In genomic region chr9:87683751-87684626, GRCh38 we compare ENCODE assay signal across 17 cellular contexts. TPM values are rescaled to one million over a fixed set of nuclear protein-coding genes. Genes with fewer than 3 reads are reported as not detected.
DNase-seq lines count a peak whose midpoint lies in the region; ATAC-seq, FAIRE-seq and TF ChIP-seq lines count a peak whose summit lies in the region.
"Had no signal": no experiment of that assay in that cellular context is flagged by ENCODE, and none has a peak within 500 bp of the region (broad histone marks: within the 10 kb centered on the region; RNA-seq: fewer than 3 reads in every experiment).

No MANE protein-coding gene starts in this region.

- no peak overlapping the region for H2BK5ac ChIP-seq in IMR-90 (ENCODE audit: low read depth, low read length, poor library complexity, severe bottlenecking)

- H3K4me1 ChIP-seq in A549 = peaks cover 27% of the 10 kb centered on the region; the same call in 2 of the 3 replicates
- peaks cover 4% of the 10 kb centered on the region for H3K4me1 ChIP-seq in IMR-90 (ENCODE audit: control insufficient read depth, insufficient read depth, low read length)

- H3K27ac Mint-ChIP-seq in natural killer cell treated with Interleukin-12 subunit alpha and Interleukin-12 subunit beta and Interleukin-15 and Interleukin-18, amount 100 ng/mL, for 72 hours = no peak overlapping the region
- H3K27ac Mint-ChIP-seq: nephron progenitor cell had no signal

- DNase-seq in A549 (ENCODE audit: low read depth in 1 of 2, low spot score in 1 of 2) (no peak), IMR-90 (no peak), fibroblast of villous mesenchyme (ENCODE audit: low read depth) (no peak), NCI-H2171 (lab: John Stamatoyannopoulos, UW) (no peak), AG08396 (ENCODE audit: low spot score) (no peak)
- DNase-seq in natural killer cell treated with Interleukin-12 subunit alpha and Interleukin-12 subunit beta and Interleukin-15 and Interleukin-18, amount 100 ng/mL, for 72 hours (ENCODE audit: low spot score) = no peak
- DNase-seq in activated CD4-positive, alpha-beta T cell treated with anti-CD3 and anti-CD28 coated beads, Interleukin-2, amount 50 U/mL, for 4 hours = no peak
- DNase-seq: activated CD4-positive, CD25-positive, alpha-beta regulatory T cell treated with anti-CD3 and anti-CD28 coated beads, Interleukin-2, amount 50 U/mL, for 72 hours; activated effector memory CD4-positive, alpha-beta T cell treated with anti-CD3 and anti-CD28 coated beads, Interleukin-2, amount 50 U/mL, for 16 hours; DMS79 treated with DMSO at 0.1 percent for 48 hours; stimulated activated CD4-positive, alpha-beta T cell treated with anti-CD3 and anti-CD28 coated beads, Interleukin-12 subunit alpha, Interleukin-12 subunit beta, amount 100 ng/mL, for 4 hours; T1000 had no signal

- no peak overlapping the region for H3K56ac ChIP-seq in IMR-90 (ENCODE audit: extremely low read depth, insufficient read depth, low read length)

- WGBS in A549 (ENCODE audit: missing lambda C conversion rate) = 89% methylated on average over 18 of the region's 24 CpGs
- WGBS in IMR-90 (ENCODE audit: extremely low coverage in 2 of 2, insufficient read length in 1 of 2), 2 experiments = 83% methylated on average over 11 of the region's 24 CpGs; no CpG with 5 or more reads in 1 of the 2 experiments

- H2AFZ ChIP-seq in IMR-90 (replicated peaks; ENCODE audit: low read length, poor library complexity) = peak overlapping the region; percentile 47

- no peak for FAIRE-seq in A549 (lab: Jason Lieb, UNC)
- FAIRE-seq: RCC 7860 had no signal

- peaks cover 4 to 8% of the 10 kb centered on the region in 2 donors for H3K4me1 Mint-ChIP-seq in natural killer cell treated with Interleukin-12 subunit alpha and Interleukin-12 subunit beta and Interleukin-15 and Interleukin-18, amount 100 ng/mL, for 72 hours (ENCODE audit: low read depth in 2 of 2)

- ATAC-seq in A549 (peak; percentile 62 to 67; a peak in 5 of 6 replicates), IMR-90 (ENCODE audit: low read depth) (no peak), GM19452 (IDR thresholded peaks at IDR 0.05; ENCODE audit: unreplicated experiment) (no peak)
- peak; percentile 13 to 24 for ATAC-seq in natural killer cell treated with Interleukin-12 subunit alpha and Interleukin-12 subunit beta and Interleukin-15 and Interleukin-18, amount 100 ng/mL, for 72 hours

- in situ Hi-C loops in IMR-90 (cut with MboI; ENCODE audit: low sequenced_read_pairs) = loop anchor here (25.0 kb wide), 2 partner anchors 353 to 1328 kb away; no protein-coding TSS in a partner anchor

- no peak overlapping the region for H2BK120ac ChIP-seq in IMR-90 (ENCODE audit: low read depth, low read length)

- H3K4me3 ChIP-seq in A549 (no peak overlapping the region), IMR-90 (ENCODE audit: insufficient read depth, low read depth, low read length) (no peak overlapping the region), fibroblast of villous mesenchyme (ENCODE audit: low read depth, low read length) (no peak overlapping the region)
- H3K4me3 ChIP-seq: heart right ventricle, tibial nerve had no signal

- no peak overlapping the region for H4K5ac ChIP-seq in IMR-90 (ENCODE audit: low read depth, low read length)

- H3K27ac ChIP-seq in A549 = peak overlapping the region in 1 of 2 experiments; percentile 70; a peak in 4 of 6 replicates
- no peak overlapping the region for H3K27ac ChIP-seq in IMR-90 (ENCODE audit: insufficient read depth, low read length)
- H3K27ac ChIP-seq: tibial nerve had no signal

- H3K9ac ChIP-seq in IMR-90 (ENCODE audit: low read depth, low read length) = no peak overlapping the region

- TF ChIP-seq EP300 in A549 (IDR thresholded peaks at IDR 0.05) = no peak

- no peak overlapping the region for H3K14ac ChIP-seq in IMR-90 (replicated peaks; ENCODE audit: low read depth, low read length)

- H3K9me3 ChIP-seq in A549 (no peaks in the 10 kb centered on the region), IMR-90 (ENCODE audit: control insufficient read depth, insufficient read depth, low read length) (no peaks in the 10 kb centered on the region)
- H3K9me3 ChIP-seq: heart right ventricle, tibial nerve had no signal

- no peaks in the 10 kb centered on the region for H4K20me1 ChIP-seq in IMR-90 (ENCODE audit: insufficient read depth, low read length)

- no TSS peak for BruUV-seq in IMR-90 (replicated peaks; lab: Mats Ljungman, UMichigan)

- TF ChIP-seq RAD21 in A549 (conservative IDR thresholded peaks at IDR 0.05 in 1 of 2, IDR thresholded peaks at IDR 0.05 in 1 of 2) (no peak), IMR-90 (IDR thresholded peaks at IDR 0.05; ENCODE audit: low read length) (no peak)

- H3K27me3 Mint-ChIP-seq in natural killer cell treated with Interleukin-12 subunit alpha and Interleukin-12 subunit beta and Interleukin-15 and Interleukin-18, amount 100 ng/mL, for 72 hours = no peaks in the 10 kb centered on the region

- no peak overlapping the region for H2BK20ac ChIP-seq in IMR-90 (ENCODE audit: low read depth, low read length)

- H3K4me3 Mint-ChIP-seq in natural killer cell treated with Interleukin-12 subunit alpha and Interleukin-12 subunit beta and Interleukin-15 and Interleukin-18, amount 100 ng/mL, for 72 hours = no peak overlapping the region
- H3K4me3 Mint-ChIP-seq: nephron progenitor cell had no signal

- no peak overlapping the region for H4K91ac ChIP-seq in IMR-90 (ENCODE audit: insufficient read depth, low read depth, low read length)

- H3K4ac ChIP-seq in IMR-90 (ENCODE audit: low read depth, low read length) = no peak overlapping the region

- no peak overlapping the region for H2AK5ac ChIP-seq in IMR-90 (ENCODE audit: low read depth, low read length)

- H3K23ac ChIP-seq in IMR-90 (ENCODE audit: low read depth, low read length) = no peak overlapping the region

- dilution Hi-C loops in IMR-90 (cut with HindIII; ENCODE audit: low sequenced_read_pairs, unreplicated experiment) = no loop called here

- no peak for TF ChIP-seq POLR2A in A549 (IDR thresholded peaks at IDR 0.05; ENCODE audit: low read length)
- TF ChIP-seq POLR2A in IMR-90 (IDR thresholded peaks at IDR 0.05; ENCODE audit: low read depth, low read length) = no peak

- no peaks in the 10 kb centered on the region for H3K36me3 ChIP-seq in IMR-90 (ENCODE audit: control insufficient read depth, insufficient read depth, low read length)

- H2AK9ac ChIP-seq in IMR-90 (replicated peaks; ENCODE audit: low read depth, low read length, poor library complexity) = peak overlapping the region; percentile 67

- no peaks in the 10 kb centered on the region for H3K36me3 Mint-ChIP-seq in natural killer cell treated with Interleukin-12 subunit alpha and Interleukin-12 subunit beta and Interleukin-15 and Interleukin-18, amount 100 ng/mL, for 72 hours

- H3K27me3 ChIP-seq in IMR-90 (ENCODE audit: control insufficient read depth, insufficient read depth, low read length) = peaks cover under 1% of the 10 kb centered on the region
- H3K27me3 ChIP-seq: heart right ventricle, tibial nerve had no signal

- no peak overlapping the region for H2BK15ac ChIP-seq in IMR-90 (ENCODE audit: low read depth, low read length)

- intact Hi-C loops in IMR-90 (cut with micrococcal nuclease) = loop anchor here (1.0 to 2.0 kb wide), 2 partner anchors 41 to 129 kb away; no protein-coding TSS in a partner anchor

- H3K18ac ChIP-seq in IMR-90 (ENCODE audit: low read depth, low read length) = no peak overlapping the region

- peak overlapping the region; percentile 26; the same call in 1 of the 3 replicates for H3K4me2 ChIP-seq in A549
- no peak overlapping the region for H3K4me2 ChIP-seq in IMR-90 (ENCODE audit: low read depth, low read length)

- no peaks in the 10 kb centered on the region for H3K9me1 ChIP-seq in IMR-90 (ENCODE audit: insufficient read depth, low read length)

- TF ChIP-seq CTCF in A549 (IDR thresholded peaks at IDR 0.05) = no peak
- no peak for TF ChIP-seq CTCF in IMR-90 (conservative IDR thresholded peaks at IDR 0.05; ENCODE audit: low read depth, low read length)
- TF ChIP-seq CTCF in fibroblast of villous mesenchyme (IDR thresholded peaks at IDR 0.05; ENCODE audit: insufficient read depth, low read depth, low read length) = peak; percentile 3

- no peaks in the 10 kb centered on the region for H3K9me3 Mint-ChIP-seq in natural killer cell treated with Interleukin-12 subunit alpha and Interleukin-12 subunit beta and Interleukin-15 and Interleukin-18, amount 100 ng/mL, for 72 hours

- CTCF ChIA-PET in A549 (lab: Yijun Ruan, JAX) (interaction anchor here (0.6 to 21.0 kb wide), 36 partner anchors 10 to 358 kb away, joined by 3 to 473 read pairs (median 5); partner anchors contain the start of genes CDK20, CTSL and SPATA31E1), IMR-90 (lab: Yijun Ruan, JAX) (interaction anchor here (0.6 to 2.4 kb wide), 11 partner anchors 11 to 337 kb away, joined by 3 to 13 read pairs (median 5); no protein-coding TSS in a partner anchor)

- no peak overlapping the region for H4K8ac ChIP-seq in IMR-90 (ENCODE audit: low read depth in 2 of 2, low read length in 2 of 2)

- H3K79me1 ChIP-seq in IMR-90 (ENCODE audit: low read depth in 1 of 2, low read length in 2 of 2) = no peaks in the 10 kb centered on the region

- POLR2A ChIA-PET in A549 (lab: Yijun Ruan, JAX) (interaction anchor here (0.8 kb wide), 1 partner anchor 43 kb away, joined by 3 read pairs; no protein-coding TSS in a partner anchor), IMR-90 (lab: Charles Lee; ENCODE audit: unreplicated experiment) (no interaction called here)

TF ChIP-seq in A549, 52 proteins besides CTCF, POLR2A, EP300 and RAD21 (continues in another document):
- TF ChIP-seq FOXS1 (CRISPR knock-in tag; IDR thresholded peaks at IDR 0.05) = no peak
- TF ChIP-seq ZSCAN20 (CRISPR knock-in tag; IDR thresholded peaks at IDR 0.05) = no peak
- no peak for TF ChIP-seq JUN (IDR thresholded peaks at IDR 0.05)
- no peak for TF ChIP-seq KDM5A (IDR thresholded peaks at IDR 0.05)
- no peak for TF ChIP-seq HOXB5 (CRISPR knock-in tag; IDR thresholded peaks at IDR 0.05)

TF ChIP-seq in IMR-90, 13 proteins besides CTCF, POLR2A, EP300 and RAD21 (continues in another document):
- TF ChIP-seq MXI1 (IDR thresholded peaks at IDR 0.05; ENCODE audit: borderline replicate concordance, low read depth, low read length) (no peak), RCOR1 (IDR thresholded peaks at IDR 0.05; ENCODE audit: insufficient replicate concordance, low read length) (no peak), NFE2L2 (IDR thresholded peaks at IDR 0.05; ENCODE audit: low read depth, low read length) (no peak)

RNA-seq across cellular contexts. Expression of gene CTSL, which starts 41.9 kb away (rescaled TPM):
- polyA plus RNA-seq in A549 (2011; rRNA removed) = 666 and 725 TPM in 2 replicates
- polyA plus RNA-seq in A549 (2012; cell fraction: cytosol; rRNA removed) = 308 and 392 TPM in 2 replicates
- polyA plus RNA-seq in A549 (2012; cell fraction: nucleus; rRNA removed) = 321 and 389 TPM in 2 replicates
- polyA plus RNA-seq in A549 (2017; fragmentation: RNase III; extraction: RNeasy Plus Mini Kit Qiagen cat#74134 plus additional on column Dnase treatment) = 546 to 902 TPM (median 660 TPM) in 3 replicates
- 113 and 147 TPM in 2 replicates for polyA minus RNA-seq in A549 (2011; rRNA and poly(A)+ RNA removed)
- total RNA-seq in IMR-90 (2012; rRNA removed) = 57.0 and 89.7 TPM in 2 replicates
- 104 and 112 TPM in 2 replicates for polyA plus RNA-seq in IMR-90 (2012; rRNA removed)
- polyA plus RNA-seq in IMR-90 (2012; cell fraction: cytosol; rRNA removed) = 45.3 and 56.3 TPM in 2 replicates
- 13.5 and 55.6 TPM in 2 replicates for polyA plus RNA-seq in IMR-90 (2012; cell fraction: nucleus; rRNA removed; ENCODE audit: low replicate concordance)
- total RNA-seq in fibroblast of villous mesenchyme = 156 and 163 TPM in 2 replicates
- 1 to 10 TPM in 1 of 2 donors, under 1 TPM in 1; 0.45 to 2.4 TPM for total RNA-seq in natural killer cell treated with Interleukin-12 subunit alpha and Interleukin-12 subunit beta and Interleukin-15 and Interleukin-18, amount 100 ng/mL, for 72 hours

Comparison
In these comparisons a context has a peak if more than half of its experiments do, and no peak if none do; other contexts are left out.
1. ATAC-seq: peak in A549 (2 of 2) and natural killer cell treated with Interleukin-12 subunit alpha and Interleukin-12 subunit beta and Interleukin-15 and Interleukin-18, amount 100 ng/mL, for 72 hours (2 of 2); none in IMR-90 (single experiment) and GM19452 (single experiment).
2. RNA of gene CTSL, which starts 41.9 kb away (total RNA-seq): 156 to 163 TPM in fibroblast of villous mesenchyme and 57.0 to 89.7 TPM in IMR-90; 0.45 to 2.4 TPM in natural killer cell treated with Interleukin-12 subunit alpha and Interleukin-12 subunit beta and Interleukin-15 and Interleukin-18, amount 100 ng/mL, for 72 hours; every median in the first group is over 10 times any median in the second.